9 cellular contexts compared by ENCODE assay signal in genomic region chr22:35649026-35649553, GRCh38. TPM values are rescaled to one million over a fixed set of nuclear protein-coding genes. Genes with fewer than 3 reads are reported as not detected.
A peak's percentile ranks its signal among the peaks of the same experiment; 100 is the strongest.
DNase-seq lines count a peak whose midpoint lies in the region; ATAC-seq, FAIRE-seq and TF ChIP-seq lines count a peak whose summit lies in the region.
"Had no signal": no experiment of that assay in that cellular context is flagged by ENCODE, and none has a peak within 500 bp of the region (broad histone marks: within the 10 kb centered on the region; RNA-seq: fewer than 3 reads in every experiment).

No MANE protein-coding gene starts in this region.

- peak overlapping the region; percentile 100 for H3K27ac Mint-ChIP-seq in activated naive CD8-positive, alpha-beta T cell treated with anti-CD3 and anti-CD28 coated beads for 36 hours

- H3K9me2 ChIP-seq in SK-N-SH = no peaks in the 10 kb centered on the region

- peak overlapping the region; percentile 100 for H3K4me3 Mint-ChIP-seq in activated naive CD8-positive, alpha-beta T cell treated with anti-CD3 and anti-CD28 coated beads for 36 hours

- no peaks in the 10 kb centered on the region for H3K79me2 ChIP-seq in SK-N-SH (ENCODE audit: insufficient read depth)

- peak overlapping the region; percentile 81; the same call in 1 of the 2 replicates for H2AFZ ChIP-seq in SK-N-SH (ENCODE audit: low read depth)

- H3K4me1 Mint-ChIP-seq in activated naive CD8-positive, alpha-beta T cell treated with anti-CD3 and anti-CD28 coated beads for 36 hours = peaks cover 41% of the 10 kb centered on the region

- H3K36me3 ChIP-seq in SK-N-SH (replicated peaks in 1 of 2; ENCODE audit: control insufficient read depth in 1 of 2, insufficient read depth in 2 of 2, low read length in 1 of 2) (no peaks in the 10 kb centered on the region), testis (ENCODE audit: low read depth, missing control alignments) (no peaks in the 10 kb centered on the region)

- H3K9me3 Mint-ChIP-seq in activated naive CD8-positive, alpha-beta T cell treated with anti-CD3 and anti-CD28 coated beads for 36 hours = peaks cover 5% of the 10 kb centered on the region

- POLR2A ChIA-PET in SK-N-SH (lab: Yijun Ruan, JAX) = no interaction called here

- no peak for TF ChIP-seq EP300 in SK-N-SH (IDR thresholded peaks at IDR 0.05; ENCODE audit: borderline replicate concordance in 1 of 2, low read depth in 1 of 2, low read length in 1 of 2)

- no peak for FAIRE-seq in H54 (lab: Jason Lieb, UNC)

- H3K4me3 ChIP-seq in SK-N-SH (ENCODE audit: low read depth in 2 of 2, low read length in 1 of 2) = peak overlapping the region; percentile 33 to 40; a peak in 1 of 4 replicates
- H3K4me3 ChIP-seq in testis = peak overlapping the region; percentile 51 to 67

- DNase-seq in SK-N-SH (no peak), kidney tubule cell (ENCODE audit: low spot score) (peak; percentile 20), testis (no peak), GM19238 (ENCODE audit: insufficient read length, low spot score) (no peak), GF-D8 (lab: John Stamatoyannopoulos, UW) (no peak), H54 (ENCODE audit: insufficient read length, low spot score) (no peak)
- DNase-seq in activated naive CD8-positive, alpha-beta T cell treated with anti-CD3 and anti-CD28 coated beads for 36 hours = no peak

- H3K27me3 Mint-ChIP-seq in activated naive CD8-positive, alpha-beta T cell treated with anti-CD3 and anti-CD28 coated beads for 36 hours = no peaks in the 10 kb centered on the region

- H3K27me3 ChIP-seq in SK-N-SH (ENCODE audit: insufficient read depth) (no peaks in the 10 kb centered on the region), testis (no peaks in the 10 kb centered on the region)

- no peaks in the 10 kb centered on the region for H4K20me1 ChIP-seq in SK-N-SH (ENCODE audit: insufficient read depth)

- H3F3A ChIP-seq in SK-N-SH (replicated peaks; ENCODE audit: insufficient read depth) = no peaks in the 10 kb centered on the region

- CTCF ChIA-PET in SK-N-SH (lab: Yijun Ruan, JAX) = interaction anchor here (0.6 to 1.2 kb wide), 3 partner anchors 8 to 475 kb away, joined by 3 read pairs; no protein-coding TSS in a partner anchor

- intact Hi-C loops in testis (cut with DNase I; ENCODE audit: low total_unique reads) = no loop called here

- peak overlapping the region; percentile 49; the same call in 1 of the 2 replicates for H3K9ac ChIP-seq in SK-N-SH

- 96% methylated on average over 7 of the region's 7 CpGs for WGBS in SK-N-SH (ENCODE audit: low lambda C conversion rate)
- WGBS in testis, 2 donors = 66 to 68% methylated on average over 7 of the region's 7 CpGs

- no peaks in the 10 kb centered on the region for H3K9me3 ChIP-seq in SK-N-SH
- no peaks in the 10 kb centered on the region for H3K9me3 ChIP-seq in testis

- H3K36me3 Mint-ChIP-seq in activated naive CD8-positive, alpha-beta T cell treated with anti-CD3 and anti-CD28 coated beads for 36 hours = peaks cover 51% of the 10 kb centered on the region

- no peak; the same call in 2 of the 3 replicates for ATAC-seq in SK-N-SH treated with all-trans-retinoic acid at 6 μM for 48 hours

- H3K4me1 ChIP-seq in SK-N-SH (ENCODE audit: control insufficient read depth in 1 of 2, insufficient read depth in 2 of 2, low read depth in 1 of 2, low read length in 1 of 2) (peaks cover 9 to 17% of the 10 kb centered on the region in 2 experiments; a peak in 3 of 4 replicates), testis (peaks cover 33% of the 10 kb centered on the region)

- no peak for TF ChIP-seq RAD21 in SK-N-SH (IDR thresholded peaks at IDR 0.05; ENCODE audit: low read length)

- TF ChIP-seq CTCF in SK-N-SH (IDR thresholded peaks at IDR 0.05) = no peak
- no peak for TF ChIP-seq CTCF in testis (IDR thresholded peaks at IDR 0.05)

- H3K27ac ChIP-seq in SK-N-SH (ENCODE audit: low read depth in 2 of 2, low read length in 1 of 2) (no peak overlapping the region), testis (peak overlapping the region; percentile 80 to 89)
- H3K27ac ChIP-seq: 22Rv1 had no signal

- no peak for TF ChIP-seq POLR2A in testis (IDR thresholded peaks at IDR 0.05)
- no peak for TF ChIP-seq POLR2A in H54 (IDR thresholded peaks at IDR 0.05; ENCODE audit: low read depth, low read length)

- peak overlapping the region; percentile 79 for H3K4me2 ChIP-seq in SK-N-SH

TF ChIP-seq in SK-N-SH, 30 proteins besides CTCF, POLR2A, EP300 and RAD21:
- TF ChIP-seq RFX5 (IDR thresholded peaks at IDR 0.05; ENCODE audit: low read length) (no peak), YY1 (IDR thresholded peaks at IDR 0.05; ENCODE audit: low read depth) (no peak), SMC3 (IDR thresholded peaks at IDR 0.05; ENCODE audit: low read depth, low read length) (no peak), TAF1 (IDR thresholded peaks at IDR 0.05; ENCODE audit: borderline replicate concordance, low read depth, low read length) (no peak)
TF ChIP-seq in SK-N-SH: peak in this region for 0.

TF ChIP-seq in SK-N-SH treated with all-trans-retinoic acid at 6 μM for 48 hours, 23 proteins besides CTCF, POLR2A, EP300 and RAD21:
- TF ChIP-seq ZFP30 (CRISPR knock-in tag; IDR thresholded peaks at IDR 0.05) (no peak), ZNF565 (CRISPR knock-in tag; conservative IDR thresholded peaks at IDR 0.05; ENCODE audit: low read depth) (no peak), CREB5 (CRISPR knock-in tag; IDR thresholded peaks at IDR 0.05; ENCODE audit: low read depth) (no peak), PATZ1 (CRISPR knock-in tag; IDR thresholded peaks at IDR 0.05; ENCODE audit: borderline replicate concordance) (no peak)

RNA-seq across cellular contexts. Expression of gene APOL6, which starts 0.8 kb away (rescaled TPM):
- polyA plus RNA-seq in SK-N-SH (2012; rRNA removed) (0.88 and 0.90 TPM in 2 replicates), testis (ENCODE audit: insufficient read depth, low read depth, low replicate concordance) (3.6 TPM)
- polyA plus RNA-seq in SK-N-SH (2012; cell fraction: cytosol; rRNA removed) = 0.92 and 0.95 TPM in 2 replicates
- polyA plus RNA-seq in SK-N-SH (2012; cell fraction: nucleus; rRNA removed) = 0.65 and 1.0 TPM in 2 replicates
- total RNA-seq in activated naive CD8-positive, alpha-beta T cell treated with anti-CD3 and anti-CD28 coated beads for 36 hours = 10 to 100 TPM; 54.9 to 55.8 TPM
- 1 to 10 TPM; 2.2 to 2.8 TPM for total RNA-seq in testis

RNA-seq across cellular contexts. Expression of gene MB, which starts 32.0 kb away (rescaled TPM):
- polyA plus RNA-seq in SK-N-SH (2012; rRNA removed) = 0.86 and 0.95 TPM in 2 replicates
- 0.59 and 0.71 TPM in 2 replicates for polyA plus RNA-seq in SK-N-SH (2012; cell fraction: cytosol; rRNA removed)
- polyA plus RNA-seq in SK-N-SH (2012; cell fraction: nucleus; rRNA removed) = 0.21 and 0.29 TPM in 2 replicates
- total RNA-seq in activated naive CD8-positive, alpha-beta T cell treated with anti-CD3 and anti-CD28 coated beads for 36 hours = not detected
- 1 to 10 TPM in 1 of 2 donors, under 1 TPM in 1; 0.93 to 2.2 TPM for total RNA-seq in testis
- polyA plus RNA-seq in testis (ENCODE audit: insufficient read depth, low read depth, low replicate concordance) = 62.6 TPM

Comparison
In these comparisons a context has a peak if more than half of its experiments do, and no peak if none do; other contexts are left out.
1. H3K27ac ChIP-seq: peak in testis (2 of 2); none in SK-N-SH (0 of 2).
2. RNA of gene APOL6, which starts 0.8 kb away (total RNA-seq): 54.9 to 55.8 TPM in activated naive CD8-positive, alpha-beta T cell treated with anti-CD3 and anti-CD28 coated beads for 36 hours; 2.2 to 2.8 TPM in testis; every median in the first group is over 10 times any median in the second.